17 cellular contexts compared by ENCODE assay signal in the genomic region with DNA sequence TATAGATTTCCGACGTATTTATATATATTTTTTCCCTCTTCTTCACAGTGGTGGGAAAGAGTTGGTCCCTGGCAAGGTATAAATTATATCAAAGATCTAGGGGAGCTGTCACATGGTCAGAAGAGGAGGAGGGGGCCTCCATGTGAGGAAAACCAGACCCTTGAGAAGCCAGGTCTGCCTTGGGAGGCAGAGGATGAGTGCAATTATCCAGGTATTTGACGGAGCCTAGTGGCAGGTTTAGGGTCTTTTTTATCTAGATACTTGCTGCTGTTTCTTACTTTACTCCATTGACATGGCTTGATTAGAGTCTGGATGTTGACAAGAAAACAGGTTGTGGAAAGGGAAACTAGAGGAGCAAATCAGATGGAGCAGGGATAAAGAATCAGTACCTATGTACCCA. TPM values are rescaled to one million over a fixed set of nuclear protein-coding genes. Genes with fewer than 3 reads are reported as not detected.
A peak's percentile ranks its signal among the peaks of the same experiment; 100 is the strongest.
DNase-seq lines count a peak whose midpoint lies in the region; ATAC-seq and TF ChIP-seq lines count a peak whose summit lies in the region.
"Had no signal": no experiment of that assay in that cellular context is flagged by ENCODE, and none has a peak within 500 bp of the region (broad histone marks: within the 10 kb centered on the region; RNA-seq: fewer than 3 reads in every experiment).

No MANE protein-coding gene starts in this region.

- TF ChIP-seq CTCF in glutamatergic neuron (IDR thresholded peaks at IDR 0.05; ENCODE audit: partially characterized antibody, unreplicated experiment) = no peak

- H3K36me3 Mint-ChIP-seq in activated CD4-positive, alpha-beta T cell treated with anti-CD3 and anti-CD28 coated beads, Interleukin-2, amount 10 ng/mL, durations not matched to agents 7 days and 5 days (ENCODE audit: low read depth) = peaks cover 20% of the 10 kb centered on the region
- peaks cover 10% of the 10 kb centered on the region for H3K36me3 Mint-ChIP-seq in activated CD4-positive, alpha-beta T cell treated with anti-CD3 and anti-CD28 coated beads, Interleukin-2, amount 10 ng/mL, durations not matched to agents 24 days and 14 days (ENCODE audit: low read depth)
- H3K36me3 Mint-ChIP-seq in glutamatergic neuron (ENCODE audit: unreplicated experiment) = no peaks in the 10 kb centered on the region

- H3K27ac ChIP-seq in caudate nucleus (ENCODE audit: low read depth, low read length) = no peak overlapping the region
- H3K27ac ChIP-seq: hepatocyte, HL-60, suprapubic skin had no signal

- POLR2A ChIA-PET in activated CD4-positive, alpha-beta T cell treated with anti-CD3 and anti-CD28 coated beads, Interleukin-2, amount 10 ng/mL, durations not matched to agents 7 days and 5 days (lab: Charles Lee) = interaction anchor here (0.7 kb wide), 1 partner anchor 29 kb away, joined by 3 read pairs; no protein-coding TSS in a partner anchor

- DNase-seq in activated CD4-positive, alpha-beta T cell treated with anti-CD3 and anti-CD28 coated beads, Interleukin-2, amount 10 ng/mL, durations not matched to agents 7 days and 5 days = no peak
- no peak for DNase-seq in activated CD4-positive, alpha-beta T cell treated with anti-CD3 and anti-CD28 coated beads, Interleukin-2, amount 10 ng/mL, durations not matched to agents 24 days and 14 days
- DNase-seq in SK-N-DZ (ENCODE audit: low spot score) (peak; percentile 82), glutamatergic neuron (no peak), posterior vena cava (ENCODE audit: low spot score) (peak; percentile 13), caudate nucleus (lab: John Stamatoyannopoulos, UW) (no peak), Kasumi-1 (lab: John Stamatoyannopoulos, UW) (no peak)
- DNase-seq: activated CD4-positive, alpha-beta T cell treated with anti-CD3 and anti-CD28 coated beads, Interleukin-2, amount 50 U/mL, for 48 hours; left lung; NCI-H2029; NCI-H748 treated with DMSO at 0.1 percent for 48 hours; nucleus accumbens had no signal

- ATAC-seq in GM21529 (IDR thresholded peaks at IDR 0.05; ENCODE audit: unreplicated experiment) = no peak
- ATAC-seq: activated naive CD4-positive, alpha-beta T cell treated with anti-CD3 and anti-CD28 coated beads, Interleukin-2, amount 50 U/mL, for 72 hours; left lung had no signal

- H3K4me3 Mint-ChIP-seq in activated CD4-positive, alpha-beta T cell treated with anti-CD3 and anti-CD28 coated beads, Interleukin-2, amount 10 ng/mL, durations not matched to agents 7 days and 5 days = no peak overlapping the region
- no peak overlapping the region for H3K4me3 Mint-ChIP-seq in activated CD4-positive, alpha-beta T cell treated with anti-CD3 and anti-CD28 coated beads, Interleukin-2, amount 10 ng/mL, durations not matched to agents 24 days and 14 days
- H3K4me3 Mint-ChIP-seq in glutamatergic neuron (ENCODE audit: unreplicated experiment) = no peak overlapping the region

- peaks cover 63% of the 10 kb centered on the region for H3K4me1 Mint-ChIP-seq in activated CD4-positive, alpha-beta T cell treated with anti-CD3 and anti-CD28 coated beads, Interleukin-2, amount 10 ng/mL, durations not matched to agents 7 days and 5 days
- peaks cover 37% of the 10 kb centered on the region for H3K4me1 Mint-ChIP-seq in activated CD4-positive, alpha-beta T cell treated with anti-CD3 and anti-CD28 coated beads, Interleukin-2, amount 10 ng/mL, durations not matched to agents 24 days and 14 days
- peaks cover 11% of the 10 kb centered on the region for H3K4me1 Mint-ChIP-seq in glutamatergic neuron (ENCODE audit: low read depth, unreplicated experiment)

- peak overlapping the region; percentile 86 for H3K27ac Mint-ChIP-seq in activated CD4-positive, alpha-beta T cell treated with anti-CD3 and anti-CD28 coated beads, Interleukin-2, amount 10 ng/mL, durations not matched to agents 7 days and 5 days
- H3K27ac Mint-ChIP-seq in activated CD4-positive, alpha-beta T cell treated with anti-CD3 and anti-CD28 coated beads, Interleukin-2, amount 10 ng/mL, durations not matched to agents 24 days and 14 days = no peak overlapping the region
- H3K27ac Mint-ChIP-seq in glutamatergic neuron (ENCODE audit: unreplicated experiment) = peak overlapping the region; percentile 70

- intact Hi-C loops in activated CD4-positive, alpha-beta T cell treated with anti-CD3 and anti-CD28 coated beads, Interleukin-2, amount 10 ng/mL, durations not matched to agents 24 days and 14 days (cut with micrococcal nuclease) = no loop called here
- intact Hi-C loops in posterior vena cava (cut with DNase I) = loop anchor here in 1 of 2 donors (2.0 kb wide), 1 partner anchor 48 kb away; no protein-coding TSS in a partner anchor

- no peaks in the 10 kb centered on the region for H3K27me3 Mint-ChIP-seq in activated CD4-positive, alpha-beta T cell treated with anti-CD3 and anti-CD28 coated beads, Interleukin-2, amount 10 ng/mL, durations not matched to agents 7 days and 5 days
- no peaks in the 10 kb centered on the region for H3K27me3 Mint-ChIP-seq in activated CD4-positive, alpha-beta T cell treated with anti-CD3 and anti-CD28 coated beads, Interleukin-2, amount 10 ng/mL, durations not matched to agents 24 days and 14 days
- peaks cover 2% of the 10 kb centered on the region for H3K27me3 Mint-ChIP-seq in glutamatergic neuron (ENCODE audit: unreplicated experiment)

- CTCF ChIA-PET in activated CD4-positive, alpha-beta T cell treated with anti-CD3 and anti-CD28 coated beads, Interleukin-2, amount 10 ng/mL, durations not matched to agents 7 days and 5 days (lab: Charles Lee) = interaction anchor here (1.2 kb wide), 1 partner anchor 10 kb away, joined by 3 read pairs; no protein-coding TSS in a partner anchor

- no peaks in the 10 kb centered on the region for H3K9me3 Mint-ChIP-seq in activated CD4-positive, alpha-beta T cell treated with anti-CD3 and anti-CD28 coated beads, Interleukin-2, amount 10 ng/mL, durations not matched to agents 7 days and 5 days
- H3K9me3 Mint-ChIP-seq in activated CD4-positive, alpha-beta T cell treated with anti-CD3 and anti-CD28 coated beads, Interleukin-2, amount 10 ng/mL, durations not matched to agents 24 days and 14 days = no peaks in the 10 kb centered on the region
- no peaks in the 10 kb centered on the region for H3K9me3 Mint-ChIP-seq in glutamatergic neuron (ENCODE audit: unreplicated experiment)
- H3K9me3 Mint-ChIP-seq: activated naive CD4-positive, alpha-beta T cell treated with anti-CD3 and anti-CD28 coated beads, Interleukin-2, amount 50 U/mL, for 72 hours had no signal

RNA-seq across cellular contexts. Expression of a gene that starts 5.5 kb away (rescaled TPM):
- total RNA-seq in activated CD4-positive, alpha-beta T cell treated with anti-CD3 and anti-CD28 coated beads, Interleukin-2, amount 10 ng/mL, durations not matched to agents 7 days and 5 days = 100 to 1,000 TPM; 113 to 124 TPM
- 116 and 121 TPM in 2 replicates for total RNA-seq in activated CD4-positive, alpha-beta T cell treated with anti-CD3 and anti-CD28 coated beads, Interleukin-2, amount 10 ng/mL, durations not matched to agents 24 days and 14 days
- 181 and 301 TPM in 2 replicates for polyA plus RNA-seq in SK-N-DZ (2014; cell fraction: cytosol; rRNA removed)
- polyA plus RNA-seq in SK-N-DZ (2014; cell fraction: nucleus; rRNA removed) = 131 and 141 TPM in 2 replicates
- total RNA-seq in glutamatergic neuron (ENCODE audit: unreplicated experiment) (88.6 TPM), posterior vena cava (10 to 100 TPM; 80.2 to 80.6 TPM)

RNA-seq across cellular contexts. Expression of a gene that starts 29.6 kb away (rescaled TPM):
- not detected for total RNA-seq in activated CD4-positive, alpha-beta T cell treated with anti-CD3 and anti-CD28 coated beads, Interleukin-2, amount 10 ng/mL, durations not matched to agents 7 days and 5 days
- total RNA-seq in activated CD4-positive, alpha-beta T cell treated with anti-CD3 and anti-CD28 coated beads, Interleukin-2, amount 10 ng/mL, durations not matched to agents 24 days and 14 days = not detected in 2 replicates
- 0.15 and 0.51 TPM in 2 replicates for polyA plus RNA-seq in SK-N-DZ (2014; cell fraction: cytosol; rRNA removed)
- 0.47 TPM in 1 of 2 replicates, not detected in the other for polyA plus RNA-seq in SK-N-DZ (2014; cell fraction: nucleus; rRNA removed)
- not detected for total RNA-seq in glutamatergic neuron (ENCODE audit: unreplicated experiment)
- 1 to 10 TPM; 1.6 to 3.5 TPM for total RNA-seq in posterior vena cava
- total RNA-seq: hepatocyte had no signal

RNA-seq across cellular contexts. Expression of a gene that starts 33.8 kb away (rescaled TPM):
- total RNA-seq in activated CD4-positive, alpha-beta T cell treated with anti-CD3 and anti-CD28 coated beads, Interleukin-2, amount 10 ng/mL, durations not matched to agents 7 days and 5 days = under 1 TPM; 0.15 to 0.33 TPM
- total RNA-seq in activated CD4-positive, alpha-beta T cell treated with anti-CD3 and anti-CD28 coated beads, Interleukin-2, amount 10 ng/mL, durations not matched to agents 24 days and 14 days = 1.5 TPM in 2 replicates
- not detected in 2 replicates for polyA plus RNA-seq in SK-N-DZ (2014; cell fraction: cytosol; rRNA removed)
- polyA plus RNA-seq in SK-N-DZ (2014; cell fraction: nucleus; rRNA removed) = not detected in 2 replicates
- not detected for total RNA-seq in glutamatergic neuron (ENCODE audit: unreplicated experiment)
- 1 to 10 TPM; 1.6 to 2.5 TPM for total RNA-seq in posterior vena cava
- polyA plus RNA-seq: hepatocyte had no signal

RNA-seq across cellular contexts. Expression of a gene that starts 49.9 kb away (rescaled TPM):
- total RNA-seq in activated CD4-positive, alpha-beta T cell treated with anti-CD3 and anti-CD28 coated beads, Interleukin-2, amount 10 ng/mL, durations not matched to agents 7 days and 5 days = 1,000 to 10,000 TPM; 1,432 to 1,554 TPM
- 1,861 and 1,892 TPM in 2 replicates for total RNA-seq in activated CD4-positive, alpha-beta T cell treated with anti-CD3 and anti-CD28 coated beads, Interleukin-2, amount 10 ng/mL, durations not matched to agents 24 days and 14 days
- polyA plus RNA-seq in SK-N-DZ (2014; cell fraction: cytosol; rRNA removed) = 1,254 and 1,728 TPM in 2 replicates
- polyA plus RNA-seq in SK-N-DZ (2014; cell fraction: nucleus; rRNA removed) = 616 and 1,253 TPM in 2 replicates
- total RNA-seq in glutamatergic neuron (ENCODE audit: unreplicated experiment) (1,556 TPM), posterior vena cava (100 to 1,000 TPM; 503 to 615 TPM)

RNA-seq across cellular contexts. Expression of a gene that starts 50.5 kb away (rescaled TPM):
- 100 to 1,000 TPM; 145 to 170 TPM for total RNA-seq in activated CD4-positive, alpha-beta T cell treated with anti-CD3 and anti-CD28 coated beads, Interleukin-2, amount 10 ng/mL, durations not matched to agents 7 days and 5 days
- total RNA-seq in activated CD4-positive, alpha-beta T cell treated with anti-CD3 and anti-CD28 coated beads, Interleukin-2, amount 10 ng/mL, durations not matched to agents 24 days and 14 days = 108 and 113 TPM in 2 replicates
- 64.8 and 65.8 TPM in 2 replicates for polyA plus RNA-seq in SK-N-DZ (2014; cell fraction: cytosol; rRNA removed)
- 27.8 and 50.7 TPM in 2 replicates for polyA plus RNA-seq in SK-N-DZ (2014; cell fraction: nucleus; rRNA removed)
- total RNA-seq in glutamatergic neuron (ENCODE audit: unreplicated experiment) (225 TPM), posterior vena cava (10 to 100 TPM; 46.2 to 56.2 TPM)

Comparison
In these comparisons a context has a peak if more than half of its experiments do, and no peak if none do; other contexts are left out.
1. DNase-seq: peak in SK-N-DZ (single experiment) and posterior vena cava (single experiment); none in activated CD4-positive, alpha-beta T cell treated with anti-CD3 and anti-CD28 coated beads, Interleukin-2, amount 10 ng/mL, durations not matched to agents 7 days and 5 days (single experiment), activated CD4-positive, alpha-beta T cell treated with anti-CD3 and anti-CD28 coated beads, Interleukin-2, amount 10 ng/mL, durations not matched to agents 24 days and 14 days (single experiment), glutamatergic neuron (single experiment), caudate nucleus (0 of 61) and Kasumi-1 (0 of 2).